Comparison of ENCODE assay signal across 8 cellular contexts in the genomic region with DNA sequence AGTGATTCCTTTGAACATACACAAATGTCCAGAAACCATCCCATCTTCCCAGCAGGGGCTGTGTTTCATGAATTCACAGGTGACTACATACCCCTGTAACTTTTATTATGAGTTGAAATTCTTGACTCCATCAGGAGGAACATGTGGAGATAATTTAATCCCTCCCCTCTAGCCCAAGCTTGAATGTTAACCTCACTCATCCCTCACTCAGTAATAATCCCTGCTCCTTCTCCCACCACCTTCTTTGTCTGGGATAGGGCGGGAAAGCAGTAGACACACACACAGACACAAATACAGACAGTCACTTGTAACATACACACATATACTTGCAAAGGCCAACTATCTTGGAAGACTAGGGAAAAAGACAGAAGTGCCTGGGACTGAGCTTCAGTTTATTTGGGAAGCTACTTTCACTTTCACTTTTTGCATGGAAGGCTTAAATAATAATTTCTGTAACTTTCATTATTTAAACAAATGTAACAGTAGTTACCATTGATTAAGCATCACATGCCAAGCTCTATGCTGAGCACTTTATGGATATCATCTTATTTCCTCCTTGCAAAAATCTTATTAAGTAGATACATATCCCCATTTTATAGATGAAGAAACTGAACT. TPM values are rescaled to one million over a fixed set of nuclear protein-coding genes. Genes with fewer than 3 reads are reported as not detected.
A peak's percentile ranks its signal among the peaks of the same experiment; 100 is the strongest.
DNase-seq lines count a peak whose midpoint lies in the region; ATAC-seq, FAIRE-seq and TF ChIP-seq lines count a peak whose summit lies in the region.

No MANE protein-coding gene starts in this region.

- no peak for TF ChIP-seq POLR2A in GM12892 (IDR thresholded peaks at IDR 0.05; ENCODE audit: low read depth, low read length)

- ATAC-seq in foreskin keratinocyte (no peak), GM19351 (IDR thresholded peaks at IDR 0.05; ENCODE audit: unreplicated experiment) (no peak)

- no peaks in the 10 kb centered on the region for H3K36me3 ChIP-seq in SJCRH30

- H3K27ac ChIP-seq in SJCRH30 (no peak overlapping the region), foreskin keratinocyte (peak overlapping the region; percentile 52)

- no peaks in the 10 kb centered on the region for H3K9me3 ChIP-seq in SJCRH30 (replicated peaks)

- DNase-seq in EL = peak; percentile 15
- no peak for DNase-seq in SJCRH30
- DNase-seq in foreskin keratinocyte = no peak
- peak; percentile 12 for DNase-seq in renal cortical epithelial cell (ENCODE audit: low read depth)
- DNase-seq in GM12892 (ENCODE audit: insufficient read length) = no peak
- no peak for DNase-seq in D341Med (ENCODE audit: low spot score)
- DNase-seq in stimulated activated CD4-positive, alpha-beta T cell treated with anti-CD3 and anti-CD28 coated beads, Interleukin-12 subunit alpha, Interleukin-12 subunit beta, amount 100 ng/mL, for 4 hours = no peak

- H3K4me3 ChIP-seq in SJCRH30 = peak overlapping the region; percentile 6

- no peak for FAIRE-seq in GM12892 (lab: Jason Lieb, UNC)

- H3K27me3 ChIP-seq in SJCRH30 = no peaks in the 10 kb centered on the region
- H3K27me3 ChIP-seq in foreskin keratinocyte = no peaks in the 10 kb centered on the region

- no peak for TF ChIP-seq CTCF in foreskin keratinocyte (conservative IDR thresholded peaks at IDR 0.05)

- 0 out of 2 replicates have a peak, but pooled peaks cover 5% of the 10 kb centered on the region for H3K4me1 ChIP-seq in SJCRH30
- H3K4me1 ChIP-seq in foreskin keratinocyte = peaks cover 32% of the 10 kb centered on the region

RNA-seq across cellular contexts. Expression of gene AASS, which starts 7.3 kb away (rescaled TPM):
- 43.4 and 50.4 TPM in 2 replicates for total RNA-seq in SJCRH30 (2014; rRNA removed; shearing (Covaris generic))
- total RNA-seq in foreskin keratinocyte = 12.6 and 13.6 TPM in 2 replicates
- polyA plus RNA-seq in foreskin keratinocyte = 1.7 and 2.4 TPM in 2 replicates
- total RNA-seq in renal cortical epithelial cell = 13.4 and 15.7 TPM in 2 replicates
- 4.5 TPM for polyA plus RNA-seq in GM12892 (2012; ENCODE audit: missing spikeins)

Comparison
In these comparisons a context has a peak if more than half of its experiments do, and no peak if none do; other contexts are left out.
1. DNase-seq: peak in EL (single experiment) and renal cortical epithelial cell (single experiment); none in SJCRH30 (0 of 2), foreskin keratinocyte (0 of 2), GM12892 (single experiment), D341Med (single experiment) and stimulated activated CD4-positive, alpha-beta T cell treated with anti-CD3 and anti-CD28 coated beads, Interleukin-12 subunit alpha, Interleukin-12 subunit beta, amount 100 ng/mL, for 4 hours (single experiment).